In genomic region chr10:83274088-83274487, GRCh38 we compare ENCODE assay signal across 24 cellular contexts.
DNase-seq lines count a peak whose midpoint lies in the region.
"Had no signal": no experiment of that assay in that cellular context is flagged by ENCODE, and none has a peak within 500 bp of the region (broad histone marks: within the 10 kb centered on the region; RNA-seq: fewer than 3 reads in every experiment).

No MANE protein-coding gene starts in this region.

- DNase-seq in NCI-H1092 treated with DMSO at 0.1 percent for 48 hours (lab: John Stamatoyannopoulos, UW) (peak; percentile 40), NCI-H1092 (lab: John Stamatoyannopoulos, UW) (no peak), NCI-H345 (lab: John Stamatoyannopoulos, UW) (peak; percentile 65), amniotic epithelial cell (ENCODE audit: low read depth) (peak; percentile 5), left kidney (ENCODE audit: low read depth, low spot score) (peak; percentile 19), NOMO-1 (lab: John Stamatoyannopoulos, UW; ENCODE audit: unreplicated experiment in 2 of 2) (no peak), SHP77 (lab: John Stamatoyannopoulos, UW) (no peak)
- no peak for DNase-seq in activated naive CD4-positive, alpha-beta T cell treated with Interleukin-2 at 50 U/mL for 16 hours
- DNase-seq: activated CD4-positive, alpha-beta T cell treated with anti-CD3 and anti-CD28 coated beads, Interleukin-2, amount 50 U/mL, for 4 hours; activated effector memory CD4-positive, alpha-beta T cell treated with Interleukin-2 at 50 U/mL for 16 hours; activated naive CD8-positive, alpha-beta T cell treated with anti-CD3 and anti-CD28 coated beads, Interleukin-2, amount 50 U/mL, for 24 hours; AML-193; brain microvascular endothelial cell; CD8-positive, alpha-beta memory T cell; cortex of kidney; DMS53; immature natural killer cell; KBM-7; left ventricle myocardium inferior; NCI-H2029 treated with DMSO at 0.1 percent for 48 hours; NK-92 treated with Interleukin-12 subunit alpha and Interleukin-12 subunit beta, amount 100 ng/mL, for 24 hours; Peyer's patch; right cardiac atrium; upper lobe of left lung had no signal

Comparison
In these comparisons a context has a peak if more than half of its experiments do, and no peak if none do; other contexts are left out.
1. DNase-seq: peak in NCI-H1092 treated with DMSO at 0.1 percent for 48 hours (single experiment), NCI-H345 (single experiment), amniotic epithelial cell (single experiment) and left kidney (single experiment); none in NCI-H1092 (single experiment), NOMO-1 (0 of 2), activated naive CD4-positive, alpha-beta T cell treated with Interleukin-2 at 50 U/mL for 16 hours (single experiment) and SHP77 (0 of 2).